ENCODE assay signal across 9 cellular contexts in genomic region chr3:45986303-45986982, GRCh38. TPM values are rescaled to one million over a fixed set of nuclear protein-coding genes. Genes with fewer than 3 reads are reported as not detected.
DNase-seq lines count a peak whose midpoint lies in the region; ATAC-seq and TF ChIP-seq lines count a peak whose summit lies in the region.
"Had no signal": no experiment of that assay in that cellular context is flagged by ENCODE, and none has a peak within 500 bp of the region (broad histone marks: within the 10 kb centered on the region; RNA-seq: fewer than 3 reads in every experiment).

No MANE protein-coding gene starts in this region.

- WGBS in IMR-90 (ENCODE audit: extremely low coverage in 2 of 2, insufficient read length in 1 of 2), 2 experiments, result 40% methylated on average over 2 of the region's 5 CpGs; no CpG with 5 or more reads in 1 of the 2 experiments

- no peak for TF ChIP-seq RAD21 in IMR-90 (IDR thresholded peaks at IDR 0.05; ENCODE audit: low read length)

- H3K4me1 Mint-ChIP-seq in activated T-helper 17 cell treated with anti-CD3 and anti-CD28 coated beads, Interleukin-2, amount 50 U/mL, for 72 hours, result peaks cover 36% of the 10 kb centered on the region

- no peaks in the 10 kb centered on the region for H3K9me2 ChIP-seq in OCI-LY7 (ENCODE audit: insufficient read depth, low read length)

- H3K27me3 ChIP-seq in IMR-90 (ENCODE audit: control insufficient read depth, insufficient read depth, low read length), result no peaks in the 10 kb centered on the region
- no peaks in the 10 kb centered on the region for H3K27me3 ChIP-seq in right atrium auricular region
- H3K27me3 ChIP-seq in thoracic aorta (replicated peaks; ENCODE audit: insufficient read depth), result no peaks in the 10 kb centered on the region
- H3K27me3 ChIP-seq in SJCRH30, result no peaks in the 10 kb centered on the region

- H3K27me3 Mint-ChIP-seq in activated T-helper 17 cell treated with anti-CD3 and anti-CD28 coated beads, Interleukin-2, amount 50 U/mL, for 72 hours, result no peaks in the 10 kb centered on the region

- no peak for TF ChIP-seq POLR2A in IMR-90 (IDR thresholded peaks at IDR 0.05; ENCODE audit: low read depth, low read length)

- peaks cover 54% of the 10 kb centered on the region for H3K9me1 ChIP-seq in IMR-90 (ENCODE audit: insufficient read depth, low read length)

- peak overlapping the region; percentile 57; the same call in 1 of the 2 replicates for H3K56ac ChIP-seq in IMR-90 (ENCODE audit: extremely low read depth, insufficient read depth, low read length)

- peak overlapping the region; percentile 86 for H3K27ac Mint-ChIP-seq in activated T-helper 17 cell treated with anti-CD3 and anti-CD28 coated beads, Interleukin-2, amount 50 U/mL, for 72 hours

- BruUV-seq in IMR-90 (replicated peaks; lab: Mats Ljungman, UMichigan) (no TSS peak), OCI-LY7 (replicated peaks; lab: Mats Ljungman, UMichigan) (no TSS peak)

- POLR2A ChIA-PET in IMR-90 (lab: Charles Lee; ENCODE audit: unreplicated experiment), result interaction anchor here (1.2 kb wide), 1 partner anchor 14 kb away, joined by 3 read pairs; no protein-coding TSS in a partner anchor
- POLR2A ChIA-PET in OCI-LY7 (lab: Charles Lee), result interaction anchor here (0.6 kb wide), 1 partner anchor 14 kb away, joined by 4 read pairs; no protein-coding TSS in a partner anchor

- H3K18ac ChIP-seq in IMR-90 (ENCODE audit: low read depth, low read length), result peak overlapping the region; percentile 73

- peak overlapping the region; percentile 88 for H4K91ac ChIP-seq in IMR-90 (ENCODE audit: insufficient read depth, low read depth, low read length)

- H2BK20ac ChIP-seq in IMR-90 (ENCODE audit: low read depth, low read length), result peak overlapping the region; percentile 97

- H3K36me3 ChIP-seq in IMR-90 (ENCODE audit: control insufficient read depth, insufficient read depth, low read length) (peaks cover 10% of the 10 kb centered on the region; the same call in 1 of the 2 replicates), right atrium auricular region (peaks cover 34% of the 10 kb centered on the region), thoracic aorta (peaks cover 5% of the 10 kb centered on the region), OCI-LY7 (ENCODE audit: insufficient read depth, low read length) (peaks cover 34% of the 10 kb centered on the region), SJCRH30 (no peaks in the 10 kb centered on the region)

- peaks cover 51% of the 10 kb centered on the region for H3K4me1 ChIP-seq in IMR-90 (ENCODE audit: control insufficient read depth, insufficient read depth, low read length)
- peaks cover 0 to 91% of the 10 kb centered on the region in 2 donors for H3K4me1 ChIP-seq in right atrium auricular region
- H3K4me1 ChIP-seq in thoracic aorta (ENCODE audit: control insufficient read depth in 1 of 2, low read depth in 2 of 2), result peaks cover 69 to 99% of the 10 kb centered on the region in 2 donors
- no peaks in the 10 kb centered on the region for H3K4me1 ChIP-seq in OCI-LY7 (ENCODE audit: insufficient read depth, low read length, poor library complexity, severe bottlenecking)
- H3K4me1 ChIP-seq in SJCRH30, result no peaks in the 10 kb centered on the region

- H2AK9ac ChIP-seq in IMR-90 (replicated peaks; ENCODE audit: low read depth, low read length, poor library complexity), result peak overlapping the region; percentile 68

- H2AFZ ChIP-seq in IMR-90 (replicated peaks; ENCODE audit: low read length, poor library complexity) (peak overlapping the region; percentile 80), OCI-LY7 (ENCODE audit: low read length) (no peak overlapping the region)

- peak overlapping the region; percentile 91 for H3K23ac ChIP-seq in IMR-90 (ENCODE audit: low read depth, low read length)

- no peaks in the 10 kb centered on the region for H3K9me3 ChIP-seq in IMR-90 (ENCODE audit: control insufficient read depth, insufficient read depth, low read length)
- H3K9me3 ChIP-seq in right atrium auricular region, result no peaks in the 10 kb centered on the region
- no peaks in the 10 kb centered on the region for H3K9me3 ChIP-seq in thoracic aorta
- no peaks in the 10 kb centered on the region for H3K9me3 ChIP-seq in OCI-LY7 (ENCODE audit: low read length)
- H3K9me3 ChIP-seq in SJCRH30 (replicated peaks), result no peaks in the 10 kb centered on the region

- ATAC-seq in IMR-90 (ENCODE audit: low read depth), result peak; percentile 75
- ATAC-seq in activated T-helper 17 cell treated with anti-CD3 and anti-CD28 coated beads, Interleukin-2, amount 50 U/mL, for 72 hours (replicated peaks), result no peak
- peak; percentile 63 for ATAC-seq in thoracic aorta (ENCODE audit: insufficient number of reproducible peaks, low FRiP score, low read depth)
- ATAC-seq in HG03571 (IDR thresholded peaks at IDR 0.05; ENCODE audit: unreplicated experiment), result no peak

- H3K4me3 ChIP-seq in IMR-90 (ENCODE audit: insufficient read depth, low read depth, low read length), result no peak overlapping the region
- no peak overlapping the region for H3K4me3 ChIP-seq in right atrium auricular region
- H3K4me3 ChIP-seq in thoracic aorta, result peak overlapping the region; percentile 21
- no peak overlapping the region for H3K4me3 ChIP-seq in OCI-LY7 (ENCODE audit: low read depth, low read length, poor library complexity, severe bottlenecking)
- H3K4me3 ChIP-seq in SJCRH30, result no peak overlapping the region

- no peaks in the 10 kb centered on the region for H3K79me2 ChIP-seq in OCI-LY7 (ENCODE audit: insufficient read depth, low read depth, low read length)

- H3K4me2 ChIP-seq in IMR-90 (ENCODE audit: low read depth, low read length) (peak overlapping the region; percentile 36), OCI-LY7 (ENCODE audit: low read length) (no peak overlapping the region)

- H3K27ac ChIP-seq in IMR-90 (ENCODE audit: insufficient read depth, low read length), result peak overlapping the region; percentile 93
- H3K27ac ChIP-seq in right atrium auricular region, result peak overlapping the region; percentile 98
- peak overlapping the region; percentile 99 to 100 for H3K27ac ChIP-seq in thoracic aorta
- no peak overlapping the region for H3K27ac ChIP-seq in OCI-LY7 (ENCODE audit: low read depth, low read length, poor library complexity, severe bottlenecking)
- H3K27ac ChIP-seq in SJCRH30, result no peak overlapping the region

- peaks cover 25 to 73% of the 10 kb centered on the region in 2 experiments for H3K79me1 ChIP-seq in IMR-90 (ENCODE audit: low read depth in 1 of 2, low read length in 2 of 2)

- CTCF ChIA-PET in IMR-90 (lab: Yijun Ruan, JAX) (interaction anchor here (1.0 kb wide), 1 partner anchor 48 kb away, joined by 3 read pairs; no protein-coding TSS in a partner anchor), OCI-LY7 (lab: Charles Lee; ENCODE audit: unreplicated experiment) (no interaction called here)

- H3K9me3 Mint-ChIP-seq in activated T-helper 17 cell treated with anti-CD3 and anti-CD28 coated beads, Interleukin-2, amount 50 U/mL, for 72 hours, result no peaks in the 10 kb centered on the region

- TF ChIP-seq CTCF in IMR-90 (conservative IDR thresholded peaks at IDR 0.05; ENCODE audit: low read depth, low read length) (no peak), right atrium auricular region (IDR thresholded peaks at IDR 0.05) (no peak), thoracic aorta (IDR thresholded peaks at IDR 0.05) (no peak), GM13977 (IDR thresholded peaks at IDR 0.05; ENCODE audit: extremely low read depth, insufficient read depth, missing control alignments) (no peak), OCI-LY7 (conservative IDR thresholded peaks at IDR 0.05; ENCODE audit: low read length) (no peak)

- intact Hi-C loops in IMR-90 (cut with micrococcal nuclease), result loop anchor here (2.0 kb wide), 1 partner anchor 38 kb away; no protein-coding TSS in a partner anchor
- intact Hi-C loops in OCI-LY7 (cut with micrococcal nuclease; ENCODE audit: unreplicated experiment), result no loop called here

- DNase-seq in IMR-90 (peak; percentile 87), right atrium auricular region (ENCODE audit: low spot score) (no peak), thoracic aorta (ENCODE audit: low spot score) (no peak), GM13977 (ENCODE audit: low spot score) (no peak), OCI-LY7 (ENCODE audit: low spot score) (no peak), SJCRH30 (no peak)

- H4K20me1 ChIP-seq in IMR-90 (ENCODE audit: insufficient read depth, low read length) (peaks cover 11% of the 10 kb centered on the region), OCI-LY7 (ENCODE audit: insufficient read depth, low read length) (no peaks in the 10 kb centered on the region; the same call in 1 of the 2 replicates)

- H2BK15ac ChIP-seq in IMR-90 (ENCODE audit: low read depth, low read length), result peak overlapping the region; percentile 92

- H3K36me3 Mint-ChIP-seq in activated T-helper 17 cell treated with anti-CD3 and anti-CD28 coated beads, Interleukin-2, amount 50 U/mL, for 72 hours (ENCODE audit: low read depth), result peaks cover 40% of the 10 kb centered on the region

- peak overlapping the region; percentile 96 for H2BK120ac ChIP-seq in IMR-90 (ENCODE audit: low read depth, low read length)

- H4K8ac ChIP-seq in IMR-90 (ENCODE audit: low read depth in 2 of 2, low read length in 2 of 2), result peak overlapping the region; percentile 37 to 77; a peak in 3 of 4 replicates

- peak overlapping the region; percentile 42 for H3K4me3 Mint-ChIP-seq in activated T-helper 17 cell treated with anti-CD3 and anti-CD28 coated beads, Interleukin-2, amount 50 U/mL, for 72 hours

- peak overlapping the region; percentile 48; the same call in 1 of the 2 replicates for H3K9ac ChIP-seq in IMR-90 (ENCODE audit: low read depth, low read length)

- H2BK5ac ChIP-seq in IMR-90 (ENCODE audit: low read depth, low read length, poor library complexity, severe bottlenecking), result peak overlapping the region; percentile 92

- H2AK5ac ChIP-seq in IMR-90 (ENCODE audit: low read depth, low read length), result peak overlapping the region; percentile 98

- dilution Hi-C loops in IMR-90 (cut with HindIII; ENCODE audit: low sequenced_read_pairs, unreplicated experiment), result no loop called here

- in situ Hi-C loops in IMR-90 (cut with MboI; ENCODE audit: low sequenced_read_pairs), result no loop called here
- in situ Hi-C loops in GM13977 (cut with MboI; ENCODE audit: low pct_unique_long_range_greater_than_20kb, low sequenced_read_pairs, unreplicated experiment), result no loop called here

- H3K14ac ChIP-seq in IMR-90 (replicated peaks; ENCODE audit: low read depth, low read length), result peak overlapping the region; percentile 94

- H3K4ac ChIP-seq in IMR-90 (ENCODE audit: low read depth, low read length), result peak overlapping the region; percentile 97

- peak overlapping the region; percentile 69 for H4K5ac ChIP-seq in IMR-90 (ENCODE audit: low read depth, low read length)

RNA-seq across cellular contexts. Expression of gene FYCO1, which starts 9.2 kb away (rescaled TPM):
- total RNA-seq in IMR-90 (2012; rRNA removed) (16.1 and 20.1 TPM in 2 replicates), right atrium auricular region (100 to 1,000 TPM in 1 of 2 donors, 10 to 100 TPM in 1; 67.2 to 116 TPM), thoracic aorta (10 to 100 TPM; 70.4 to 86.1 TPM), OCI-LY7 (2022) (15.2 and 15.9 TPM in 2 replicates)
- 12.0 and 13.7 TPM in 2 replicates for polyA plus RNA-seq in IMR-90 (2012; rRNA removed)
- polyA plus RNA-seq in IMR-90 (2012; cell fraction: cytosol; rRNA removed), result 6.7 and 10.1 TPM in 2 replicates
- polyA plus RNA-seq in IMR-90 (2012; cell fraction: nucleus; rRNA removed; ENCODE audit: low replicate concordance), result 6.8 and 8.8 TPM in 2 replicates
- 10 to 100 TPM; 15.5 to 26.2 TPM for total RNA-seq in activated T-helper 17 cell treated with anti-CD3 and anti-CD28 coated beads, Interleukin-2, amount 50 U/mL, for 72 hours
- total RNA-seq in OCI-LY7 (2014; rRNA removed; shearing (Covaris generic)), result 7.0 and 9.4 TPM in 2 replicates
- total RNA-seq in SJCRH30 (2014; rRNA removed; shearing (Covaris generic)), result 6.5 and 7.2 TPM in 2 replicates

RNA-seq across cellular contexts. Expression of gene XCR1, which starts 40.8 kb away (rescaled TPM):
- total RNA-seq in IMR-90 (2012; rRNA removed) (not detected in 2 replicates), right atrium auricular region (not detected), thoracic aorta (not detected), OCI-LY7 (2022) (not detected in 2 replicates)
- polyA plus RNA-seq in IMR-90 (2012; rRNA removed), result not detected in 2 replicates
- polyA plus RNA-seq in IMR-90 (2012; cell fraction: cytosol; rRNA removed), result not detected in 2 replicates
- polyA plus RNA-seq in IMR-90 (2012; cell fraction: nucleus; rRNA removed; ENCODE audit: low replicate concordance), result not detected in 2 replicates
- under 1 TPM; 0.04 to 0.05 TPM for total RNA-seq in activated T-helper 17 cell treated with anti-CD3 and anti-CD28 coated beads, Interleukin-2, amount 50 U/mL, for 72 hours
- total RNA-seq in OCI-LY7 (2014; rRNA removed; shearing (Covaris generic)), result not detected in 2 replicates
- not detected in 2 replicates for total RNA-seq in SJCRH30 (2014; rRNA removed; shearing (Covaris generic))

RNA-seq across cellular contexts. Expression of gene CXCR6, which starts 43.2 kb away (rescaled TPM):
- total RNA-seq in IMR-90 (2012; rRNA removed), result under 0.01 TPM in 1 of 2 replicates, not detected in the other
- polyA plus RNA-seq in IMR-90 (2012; rRNA removed), result not detected in 2 replicates
- not detected in 2 replicates for polyA plus RNA-seq in IMR-90 (2012; cell fraction: cytosol; rRNA removed)
- polyA plus RNA-seq in IMR-90 (2012; cell fraction: nucleus; rRNA removed; ENCODE audit: low replicate concordance), result not detected in 2 replicates
- total RNA-seq in activated T-helper 17 cell treated with anti-CD3 and anti-CD28 coated beads, Interleukin-2, amount 50 U/mL, for 72 hours, result 10 to 100 TPM; 13.7 to 25.4 TPM
- 1 to 10 TPM in 1 of 2 donors, not detected in 1; 1.2 TPM for total RNA-seq in right atrium auricular region
- total RNA-seq in thoracic aorta, result 1 to 10 TPM; 2.2 to 4.9 TPM
- total RNA-seq in OCI-LY7 (2014; rRNA removed; shearing (Covaris generic)), result not detected in 2 replicates
- total RNA-seq in OCI-LY7 (2022), result not detected in 2 replicates
- not detected in 2 replicates for total RNA-seq in SJCRH30 (2014; rRNA removed; shearing (Covaris generic))
- polyA plus RNA-seq: keratinocyte had no signal

Comparison
In these comparisons a context has a peak if more than half of its experiments do, and no peak if none do; other contexts are left out.
1. ATAC-seq: peak in IMR-90 (single experiment) and thoracic aorta (single experiment); none in activated T-helper 17 cell treated with anti-CD3 and anti-CD28 coated beads, Interleukin-2, amount 50 U/mL, for 72 hours (single experiment) and HG03571 (single experiment).
2. H3K27ac ChIP-seq: peak in IMR-90 (single experiment), right atrium auricular region (2 of 2) and thoracic aorta (2 of 2); none in OCI-LY7 (single experiment) and SJCRH30 (single experiment).